ENCODE assay signal across 7 cellular contexts in the genomic region with DNA sequence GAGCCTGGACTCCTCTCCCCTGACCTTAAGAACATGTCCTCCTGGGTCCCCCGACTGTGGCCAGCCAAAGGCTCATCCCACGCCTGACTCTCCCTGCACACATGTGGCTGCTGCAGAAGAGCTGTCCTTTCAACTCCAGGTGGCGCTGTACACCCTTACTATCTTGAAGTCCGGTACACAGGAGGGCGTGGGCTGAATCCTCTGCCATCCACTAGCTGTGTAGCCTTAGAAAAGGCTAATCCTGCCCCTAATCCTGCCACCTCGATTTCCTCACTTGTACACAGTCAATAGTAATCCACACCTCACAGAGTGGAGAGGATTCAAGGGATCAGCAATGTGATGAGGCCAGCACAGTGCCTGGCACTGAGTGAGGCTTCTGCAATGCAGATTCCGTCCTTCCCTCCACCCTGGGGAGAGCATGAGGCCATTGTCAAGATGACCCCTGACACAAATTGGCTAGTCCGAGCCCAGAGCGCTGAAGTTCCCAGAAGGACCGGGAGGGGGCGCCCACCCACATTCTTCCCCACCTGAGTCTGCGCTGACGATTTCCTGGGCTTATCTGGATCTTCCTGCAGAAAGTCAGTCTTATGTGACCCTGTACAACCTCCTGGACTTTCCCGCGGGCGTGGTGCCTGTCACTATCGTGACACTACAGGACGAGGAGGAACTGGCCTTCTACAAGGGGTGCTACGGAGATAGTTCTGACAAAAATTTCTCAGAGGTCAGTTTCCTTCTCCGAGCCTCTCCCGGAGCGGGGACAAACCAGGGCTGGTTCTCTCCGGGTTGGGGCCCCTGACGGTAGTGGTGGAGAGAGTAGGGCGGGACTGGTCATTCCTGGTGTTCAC. TPM values are rescaled to one million over a fixed set of nuclear protein-coding genes. Genes with fewer than 3 reads are reported as not detected.
DNase-seq lines count a peak whose midpoint lies in the region; ATAC-seq and TF ChIP-seq lines count a peak whose summit lies in the region.

No MANE protein-coding gene starts in this region.

- intact Hi-C loops in left lung (cut with DNase I): no loop called here

- no peaks in the 10 kb centered on the region for H3K9me3 ChIP-seq in left lung

- peaks cover 0 to 11% of the 10 kb centered on the region in 2 donors for H3K4me1 ChIP-seq in left lung

- H3K4me3 ChIP-seq in choroid plexus epithelial cell (ENCODE audit: low read depth, low read length) (peak overlapping the region; percentile 51), left lung (peak overlapping the region; percentile 23 to 33)

- H3K27me3 ChIP-seq in left lung: peaks cover 11 to 29% of the 10 kb centered on the region in 2 donors

- ATAC-seq in HG02885 (IDR thresholded peaks at IDR 0.05; ENCODE audit: poor library complexity, unreplicated experiment) (peak; percentile 72), left lung (peak; percentile 92)

- TF ChIP-seq CTCF in GM12874 (IDR thresholded peaks at IDR 0.05; ENCODE audit: insufficient read depth, low read depth, low read length) (peak; percentile 91), choroid plexus epithelial cell (conservative IDR thresholded peaks at IDR 0.05; ENCODE audit: low read depth, low read length) (peak; percentile 83), left lung (IDR thresholded peaks at IDR 0.05) (peak; percentile 88 to 98)

- DNase-seq in NCI-H2227 (lab: John Stamatoyannopoulos, UW; ENCODE audit: unreplicated experiment) (peak; percentile 86), choroid plexus epithelial cell (ENCODE audit: low read depth) (peak; percentile 88), left lung (peak; percentile 66 to 87)
- peak; percentile 64 to 72 for DNase-seq in activated CD4-positive, alpha-beta T cell treated with anti-CD3 and anti-CD28 coated beads for 24 hours (ENCODE audit: low read depth in 2 of 2)
- DNase-seq in stimulated activated CD4-positive, alpha-beta T cell treated with anti-CD3 and anti-CD28 coated beads, Interleukin-2, amount 100 ng/mL, for 48 hours: peak; percentile 74 to 75

- H3K36me3 ChIP-seq in left lung: no peaks in the 10 kb centered on the region

- H3K27ac ChIP-seq in left lung: no peak overlapping the region

RNA-seq across cellular contexts. Expression of gene DMBX1, which starts 47.1 kb away (rescaled TPM):
- not detected for total RNA-seq in left lung

RNA-seq across cellular contexts. Expression of gene FAAH, which starts 48.4 kb away (rescaled TPM):
- 10 to 100 TPM; 23.3 to 25.8 TPM for total RNA-seq in left lung
